In the genomic region with DNA sequence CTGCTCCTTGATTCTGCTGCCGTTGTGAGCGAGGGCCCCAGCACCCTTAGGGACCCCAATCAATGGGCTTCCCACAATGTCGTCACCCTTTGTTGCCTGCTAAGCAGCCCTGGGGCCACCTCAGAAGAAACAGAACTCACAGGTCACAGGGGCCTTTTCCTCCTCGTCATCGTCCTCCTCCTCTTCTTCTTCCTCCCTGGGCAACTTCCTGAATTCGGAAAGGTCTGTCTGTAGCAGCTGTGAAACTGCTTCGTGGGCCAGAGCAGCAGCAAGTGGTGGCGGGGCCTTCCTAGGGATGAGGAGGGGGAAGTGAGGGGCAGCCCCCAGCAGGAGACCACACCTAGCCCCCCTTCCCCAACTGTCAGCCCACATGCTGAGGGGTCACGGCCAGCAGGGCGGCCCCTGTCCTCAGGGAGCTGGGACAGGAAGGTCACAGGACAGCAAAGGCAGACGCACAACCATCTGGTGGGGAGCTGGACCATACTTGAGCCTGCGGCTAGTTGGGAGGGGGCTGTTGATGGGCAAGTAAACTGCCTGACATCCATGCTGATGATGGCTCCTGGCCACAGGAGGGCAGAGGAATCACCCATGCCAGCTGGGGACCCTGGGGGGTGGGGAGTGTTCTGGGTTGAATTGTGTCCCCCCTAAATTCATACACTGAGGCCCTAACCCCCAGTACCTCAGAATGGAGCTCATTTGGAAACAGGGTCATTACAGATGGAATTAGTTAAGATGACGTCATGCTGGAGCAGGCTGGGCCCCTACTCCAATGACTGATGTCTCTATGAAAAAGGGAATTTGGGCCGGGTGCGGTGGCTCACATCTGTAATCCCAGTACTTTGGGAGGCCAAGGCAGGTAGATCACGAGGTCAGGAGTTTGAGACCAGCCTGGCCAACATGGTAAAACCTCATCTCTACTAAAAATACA, we compare ENCODE assay signal across 1 cellular context.
TF ChIP-seq lines count a peak whose summit lies in the region.

No MANE protein-coding gene starts in this region.

TF ChIP-seq in HepG2, 621 proteins besides CTCF, POLR2A, EP300 and RAD21:
- TF ChIP-seq, protein P1, sequence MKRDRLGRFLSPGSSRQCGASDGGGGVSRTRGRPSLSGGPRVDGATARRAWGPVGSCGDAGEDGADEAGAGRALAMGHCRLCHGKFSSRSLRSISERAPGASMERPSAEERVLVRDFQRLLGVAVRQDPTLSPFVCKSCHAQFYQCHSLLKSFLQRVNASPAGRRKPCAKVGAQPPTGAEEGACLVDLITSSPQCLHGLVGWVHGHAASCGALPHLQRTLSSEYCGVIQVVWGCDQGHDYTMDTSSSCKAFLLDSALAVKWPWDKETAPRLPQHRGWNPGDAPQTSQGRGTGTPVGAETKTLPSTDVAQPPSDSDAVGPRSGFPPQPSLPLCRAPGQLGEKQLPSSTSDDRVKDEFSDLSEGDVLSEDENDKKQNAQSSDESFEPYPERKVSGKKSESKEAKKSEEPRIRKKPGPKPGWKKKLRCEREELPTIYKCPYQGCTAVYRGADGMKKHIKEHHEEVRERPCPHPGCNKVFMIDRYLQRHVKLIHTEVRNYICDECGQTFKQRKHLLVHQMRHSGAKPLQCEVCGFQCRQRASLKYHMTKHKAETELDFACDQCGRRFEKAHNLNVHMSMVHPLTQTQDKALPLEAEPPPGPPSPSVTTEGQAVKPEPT (CRISPR knock-in tag; IDR thresholded peaks at IDR 0.05; ENCODE audit: low read depth), result no peak
- TF ChIP-seq ZFP37 (CRISPR knock-in tag; IDR thresholded peaks at IDR 0.05; ENCODE audit: borderline replicate concordance) (no peak), RFX1 (IDR thresholded peaks at IDR 0.05) (no peak), ATF7 (IDR thresholded peaks at IDR 0.05) (peak; percentile 45; the same call in 1 of the 2 replicates), ATF7 (CRISPR knock-in tag; IDR thresholded peaks at IDR 0.05) (no peak)
TF ChIP-seq in HepG2: peak in this region for 1.
